9 cellular contexts compared by ENCODE assay signal in the genomic region with DNA sequence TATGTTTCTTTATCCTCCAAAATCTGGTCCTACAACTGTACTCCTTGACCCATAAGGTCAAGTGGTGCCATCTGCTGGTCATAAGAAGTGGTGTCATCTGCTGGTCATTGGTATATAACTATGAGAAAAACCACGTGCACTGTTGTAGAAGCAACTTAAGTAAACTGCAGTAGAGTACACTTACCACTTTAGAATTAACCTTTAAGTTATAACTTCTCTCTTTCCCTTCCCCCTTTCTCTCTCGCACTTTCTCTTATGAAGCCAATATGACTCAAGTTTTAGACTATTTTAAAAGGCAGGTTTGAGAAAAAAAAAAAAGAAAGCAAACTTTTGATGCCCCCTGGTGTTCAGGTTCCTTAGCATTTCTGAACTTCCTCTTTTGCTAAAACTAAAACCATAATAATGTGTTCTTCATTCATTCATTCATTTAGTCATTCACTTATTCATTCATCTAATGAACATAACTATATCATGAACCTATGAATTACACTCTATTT. TPM values are rescaled to one million over a fixed set of nuclear protein-coding genes. Genes with fewer than 3 reads are reported as not detected.
DNase-seq lines count a peak whose midpoint lies in the region; ATAC-seq, FAIRE-seq and TF ChIP-seq lines count a peak whose summit lies in the region.
"Had no signal": no experiment of that assay in that cellular context is flagged by ENCODE, and none has a peak within 500 bp of the region (broad histone marks: within the 10 kb centered on the region; RNA-seq: fewer than 3 reads in every experiment).

No MANE protein-coding gene starts in this region.

- peak overlapping the region; percentile 19 for H3K4me3 ChIP-seq in HEK293 (ENCODE audit: low read depth, low read length)
- no peak overlapping the region for H3K4me3 ChIP-seq in GM12878
- H3K4me3 ChIP-seq in iPS-18a (ENCODE audit: low read length) = peak overlapping the region; percentile 31

- intact Hi-C loops in GM12878 (cut with micrococcal nuclease; ENCODE audit: unreplicated experiment) = loop anchor here (1.0 to 2.0 kb wide), 4 partner anchors 80 to 554 kb away; no protein-coding TSS in a partner anchor

- peak; percentile 100 for ATAC-seq in GM12878

- POLR2A ChIA-PET in HEK293 (lab: Yijun Ruan, JAX) (no interaction called here), GM12878 (lab: Charles Lee) (no interaction called here)

- peak; percentile 19 to 27 for DNase-seq in activated CD4-positive, alpha-beta T cell treated with anti-CD3 and anti-CD28 coated beads for 24 hours (ENCODE audit: low read depth in 2 of 2)
- no peak for DNase-seq in activated CD4-positive, alpha-beta T cell treated with anti-CD3 and anti-CD28 coated beads for 1 hour
- DNase-seq in M059J (ENCODE audit: low read depth) = peak; percentile 91
- DNase-seq in SIG-M5 (lab: John Stamatoyannopoulos, UW) = peak; percentile 44
- peak; percentile 40 for DNase-seq in GM12878 (ENCODE audit: low read depth, low spot score)
- peak; percentile 84 for DNase-seq in smooth muscle cell of the brain vasculature (ENCODE audit: low read depth, low spot score)

- H3K36me3 ChIP-seq in HEK293 (ENCODE audit: control insufficient read depth in 2 of 2, insufficient read depth in 1 of 2, low read length in 2 of 2) = no peaks in the 10 kb centered on the region
- H3K36me3 ChIP-seq in GM12878 (ENCODE audit: control insufficient read depth in 2 of 2, insufficient read depth in 2 of 2, low read length in 1 of 2) = no peaks in the 10 kb centered on the region
- H3K36me3 ChIP-seq in iPS-18a (ENCODE audit: control insufficient read depth, low read depth, low read length) = no peaks in the 10 kb centered on the region

- TF ChIP-seq POLR2A in GM12878 (IDR thresholded peaks at IDR 0.05; ENCODE audit: low read depth, low read length) = no peak

- peak; percentile 74 for TF ChIP-seq RAD21 in GM12878 (IDR thresholded peaks at IDR 0.05; ENCODE audit: insufficient read depth, low read depth, low read length)

- TF ChIP-seq CTCF in HEK293 (tag by site-specific recombination; IDR thresholded peaks at IDR 0.05) (peak; percentile 67), GM12878 (IDR thresholded peaks at IDR 0.05 in 2 of 3, conservative IDR thresholded peaks at IDR 0.05 in 1 of 3; ENCODE audit: control insufficient read depth in 2 of 3, extremely low read depth in 1 of 3, insufficient read depth in 1 of 3, low read depth in 3 of 3, low read length in 3 of 3) (peak; percentile 63 to 72 (median 66))

- no peaks in the 10 kb centered on the region for H3K79me2 ChIP-seq in GM12878 (ENCODE audit: control insufficient read depth, insufficient read depth, low read length)

- no peak for TF ChIP-seq EP300 in GM12878 (IDR thresholded peaks at IDR 0.05; ENCODE audit: borderline replicate concordance in 1 of 2, control insufficient read depth in 1 of 2, low read depth in 2 of 2, low read length in 2 of 2)

- H2AFZ ChIP-seq in GM12878 (ENCODE audit: control insufficient read depth, low read depth, low read length) = peak overlapping the region; percentile 56

- CTCF ChIA-PET in HEK293 (lab: Yijun Ruan, JAX) = interaction anchor here (0.7 to 2.9 kb wide), 35 partner anchors 9 to 606 kb away, joined by 3 to 37 read pairs (median 4); no protein-coding TSS in a partner anchor
- CTCF ChIA-PET in GM12878 (lab: Yijun Ruan, JAX) = interaction anchor here (1.0 to 3.2 kb wide), 11 partner anchors 12 to 607 kb away, joined by 3 to 16 read pairs (median 6); a partner anchor contains a TSS

- H3K27me3 ChIP-seq in GM12878 (replicated peaks in 1 of 2; ENCODE audit: control insufficient read depth in 2 of 2, insufficient read depth in 2 of 2, low read length in 1 of 2) (peaks cover 0 to 5% of the 10 kb centered on the region in 2 experiments; a peak in 2 of 4 replicates), iPS-18a (ENCODE audit: control insufficient read depth, insufficient read depth, low read length) (peaks cover 52% of the 10 kb centered on the region)

- SMC1A ChIA-PET in GM12878 (lab: Charles Lee; ENCODE audit: uncharacterized antibody, unreplicated experiment) = interaction anchor here (0.8 to 2.0 kb wide), 7 partner anchors 11 to 881 kb away, joined by 3 to 9 read pairs (median 3); no protein-coding TSS in a partner anchor

- RAD21 ChIA-PET in GM12878 (lab: Charles Lee; ENCODE audit: unreplicated experiment) = no interaction called here

- H4K20me1 ChIP-seq in GM12878 (ENCODE audit: control insufficient read depth, insufficient read depth) = no peaks in the 10 kb centered on the region

- no peak overlapping the region for H3K9ac ChIP-seq in GM12878 (ENCODE audit: control insufficient read depth, insufficient read depth, low read length)
- no peak overlapping the region for H3K9ac ChIP-seq in iPS-18a (ENCODE audit: low read length)

- no peak overlapping the region for H3K27ac ChIP-seq in HEK293 (ENCODE audit: extremely low read depth, low read depth, low read length)
- H3K27ac ChIP-seq in GM12878 (ENCODE audit: control insufficient read depth, insufficient read depth) = no peak overlapping the region
- no peak overlapping the region for H3K27ac ChIP-seq in iPS-18a (ENCODE audit: low read length)

- no peaks in the 10 kb centered on the region for H3K9me3 ChIP-seq in HEK293 (ENCODE audit: control insufficient read depth, insufficient read depth, low read depth, low read length)
- no peaks in the 10 kb centered on the region for H3K9me3 ChIP-seq in GM12878 (replicated peaks; ENCODE audit: control insufficient read depth, insufficient read depth, low read length)
- no peaks in the 10 kb centered on the region for H3K9me3 ChIP-seq in iPS-18a (ENCODE audit: control insufficient read depth, low read depth, low read length)

- peak; percentile 99 for FAIRE-seq in GM12878 (lab: Jason Lieb, UNC)

- peak overlapping the region; percentile 66; the same call in 1 of the 2 replicates for H3K4me2 ChIP-seq in GM12878 (ENCODE audit: control insufficient read depth, insufficient read depth)

- in situ Hi-C loops in GM12878 (cut with MboI) = loop anchor here (5.0 to 10.0 kb wide), 2 partner anchors 322 to 555 kb away; no protein-coding TSS in a partner anchor

- 5% methylated on average over 2 of the region's 2 CpGs for WGBS in GM12878 (ENCODE audit: insufficient coverage, insufficient replicate concordance, low lambda C conversion rate, missing lambda C conversion rate)

- no TSS peak for BruUV-seq in GM12878 (replicated peaks; lab: Mats Ljungman, UMichigan)

- H3K4me1 ChIP-seq in HEK293 (ENCODE audit: control insufficient read depth, insufficient read depth, low read length) (no peaks in the 10 kb centered on the region), GM12878 (ENCODE audit: control insufficient read depth, insufficient read depth, low read length) (no peaks in the 10 kb centered on the region), iPS-18a (ENCODE audit: control insufficient read depth, low read depth, low read length) (no peaks in the 10 kb centered on the region)

TF ChIP-seq in HEK293, 187 proteins besides CTCF, POLR2A, EP300 and RAD21 (continues in another document):
- TF ChIP-seq, protein P1, sequence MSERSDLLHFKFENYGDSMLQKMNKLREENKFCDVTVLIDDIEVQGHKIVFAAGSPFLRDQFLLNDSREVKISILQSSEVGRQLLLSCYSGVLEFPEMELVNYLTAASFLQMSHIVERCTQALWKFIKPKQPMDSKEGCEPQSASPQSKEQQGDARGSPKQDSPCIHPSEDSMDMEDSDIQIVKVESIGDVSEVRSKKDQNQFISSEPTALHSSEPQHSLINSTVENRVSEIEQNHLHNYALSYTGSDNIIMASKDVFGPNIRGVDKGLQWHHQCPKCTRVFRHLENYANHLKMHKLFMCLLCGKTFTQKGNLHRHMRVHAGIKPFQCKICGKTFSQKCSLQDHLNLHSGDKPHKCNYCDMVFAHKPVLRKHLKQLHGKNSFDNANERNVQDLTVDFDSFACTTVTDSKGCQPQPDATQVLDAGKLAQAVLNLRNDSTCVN (tag by site-specific recombination; optimal IDR thresholded peaks at IDR 0.05) = no peak

TF ChIP-seq in GM12878, 131 proteins besides CTCF, POLR2A, EP300 and RAD21 (continues in another document):
- TF ChIP-seq MXI1 (IDR thresholded peaks at IDR 0.05; ENCODE audit: low read depth, low read length) (peak; percentile 37; the same call in 1 of the 2 replicates), NR2F1 (conservative IDR thresholded peaks at IDR 0.05) (peak; percentile 65; the same call in 1 of the 2 replicates), CREM (IDR thresholded peaks at IDR 0.05; ENCODE audit: low read depth) (no peak), RAD51 (IDR thresholded peaks at IDR 0.05) (peak; percentile 88), WRNIP1 (IDR thresholded peaks at IDR 0.05; ENCODE audit: borderline replicate concordance, low read depth, low read length) (no peak), BHLHE40 (IDR thresholded peaks at IDR 0.05; ENCODE audit: borderline replicate concordance in 1 of 2, low read depth in 2 of 2, low read length in 1 of 2) (peak in 1 of 2 experiments; percentile 25; a peak in 2 of 4 replicates), TCF7 (IDR thresholded peaks at IDR 0.05; ENCODE audit: borderline replicate concordance) (no peak), FOXM1 (IDR thresholded peaks at IDR 0.05; ENCODE audit: low read depth, low read length) (no peak), ZNF384 (IDR thresholded peaks at IDR 0.05; ENCODE audit: borderline replicate concordance, low read depth, low read length) (peak; percentile 85), RB1 (IDR thresholded peaks at IDR 0.05; ENCODE audit: borderline replicate concordance) (peak; percentile 35; the same call in 1 of the 2 replicates), YBX1 (IDR thresholded peaks at IDR 0.05) (no peak), HDAC2 (IDR thresholded peaks at IDR 0.05) (no peak), ZZZ3 (IDR thresholded peaks at IDR 0.05; ENCODE audit: control insufficient read depth, insufficient read length, low read depth) (no peak), NBN (IDR thresholded peaks at IDR 0.05) (0 out of 2 replicates have a peak, but pooled peaks have one; percentile 54)

RNA-seq across cellular contexts. Expression of a gene that starts 12.8 kb away (rescaled TPM):
- total RNA-seq in M059J (2014; rRNA removed; shearing (Covaris generic)) = 43.4 and 63.7 TPM in 2 replicates
- 39.5 and 41.3 TPM in 2 replicates for total RNA-seq in GM12878 (2013; cell fraction: nucleolus; rRNA removed)
- total RNA-seq in GM12878 (2014; rRNA removed) (16.4 and 19.1 TPM in 2 replicates), GM12878 (2014; rRNA removed; fragmentation: Illumina TruSeq; extraction: Trizol) (22.8 and 24.1 TPM in 2 replicates), GM12878 (2021) (29.9 and 30.0 TPM in 2 replicates)
- 5.2 TPM for polyA plus RNA-seq in GM12878 (2011; ENCODE audit: low read depth)
- polyA plus RNA-seq in GM12878 (2011; rRNA removed) (20.8 and 21.4 TPM in 2 replicates), GM12878 (2014; fragmentation: Illumina TruSeq; extraction: Trizol) (23.8 and 32.6 TPM in 2 replicates), GM12878 (2014; fragmentation: Nextera tagmentation; extraction: Ambion mirVana) (10 to 100 TPM; 19.3 to 19.9 TPM), GM12878 (2014; rRNA removed) (11.2 and 17.1 TPM in 2 replicates), GM12878 (2016; fragmentation: Nextera tagmentation; extraction: Ambion mirVana) (10 to 100 TPM; 26.2 to 29.9 TPM)
- 10.3 and 13.3 TPM in 2 replicates for polyA plus RNA-seq in GM12878 (2011; cell fraction: cytosol; rRNA removed)
- polyA plus RNA-seq in GM12878 (2011; cell fraction: nucleus; rRNA removed) = 16.0 and 21.4 TPM in 2 replicates
- polyA plus RNA-seq in GM12878 (2012) = 8.5 and 10.3 TPM in 2 replicates
- polyA minus RNA-seq in GM12878 (2011; rRNA and poly(A)+ RNA removed) = 21.5 and 31.1 TPM in 2 replicates
- polyA minus RNA-seq in GM12878 (2011; cell fraction: cytosol; rRNA and poly(A)+ RNA removed) = 5.6 and 7.4 TPM in 2 replicates
- 21.6 and 39.5 TPM in 2 replicates for polyA minus RNA-seq in GM12878 (2011; cell fraction: nucleus; rRNA and poly(A)+ RNA removed)
- total RNA-seq: Daoy had no signal
